ENCODE assay signal across 8 cellular contexts in the genomic region with DNA sequence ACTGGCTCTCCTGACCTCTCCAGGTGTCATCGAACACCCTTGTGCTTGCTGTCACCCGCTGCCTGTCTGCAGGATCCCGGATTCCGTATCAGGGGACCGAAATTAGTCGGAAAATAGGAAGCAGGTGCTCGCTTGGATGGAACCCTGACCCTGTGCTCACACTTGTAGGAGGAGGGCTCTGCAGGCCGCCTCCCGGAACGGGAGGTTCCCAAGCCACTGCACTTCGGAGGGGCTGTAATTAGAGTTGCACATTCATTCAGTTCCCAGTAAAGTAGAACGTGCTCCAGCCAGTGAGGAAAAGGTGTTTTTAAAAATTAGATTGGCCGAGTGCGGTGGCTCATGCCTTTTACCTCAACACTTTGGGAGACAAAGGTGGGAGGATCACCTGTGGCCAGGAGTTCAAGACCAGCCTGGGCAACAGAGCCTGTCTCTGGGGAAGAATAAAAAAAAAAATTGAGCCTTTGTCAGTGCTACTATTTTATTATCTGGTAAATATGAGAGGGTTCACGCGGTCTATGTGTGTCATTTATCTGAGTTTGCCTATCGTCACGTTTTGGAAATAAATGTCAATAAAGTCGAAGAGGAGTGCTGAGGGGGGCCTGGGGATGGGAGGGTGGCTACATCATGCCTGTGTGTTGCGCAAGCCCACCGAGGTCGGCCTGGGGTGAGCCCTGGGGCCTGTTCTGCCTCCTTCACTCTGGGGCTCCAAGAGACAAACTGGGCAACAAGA. TPM values are rescaled to one million over a fixed set of nuclear protein-coding genes. Genes with fewer than 3 reads are reported as not detected.
A peak's percentile ranks its signal among the peaks of the same experiment; 100 is the strongest.
DNase-seq lines count a peak whose midpoint lies in the region; ATAC-seq and TF ChIP-seq lines count a peak whose summit lies in the region.

No MANE protein-coding gene starts in this region.

- peak overlapping the region; percentile 72 for H3K27ac Mint-ChIP-seq in endothelial cell (ENCODE audit: unreplicated experiment)
- H3K27ac Mint-ChIP-seq in naive thymus-derived CD4-positive, alpha-beta T cell: peak overlapping the region; percentile 93 to 98 (median 95)

- WGBS in suprapubic skin: 16% methylated on average over 22 of the region's 22 CpGs

- H3K36me3 Mint-ChIP-seq in endothelial cell (ENCODE audit: low read depth, unreplicated experiment): peaks cover 9% of the 10 kb centered on the region
- H3K36me3 Mint-ChIP-seq in naive thymus-derived CD4-positive, alpha-beta T cell: peaks cover 4 to 22% (median 10%) of the 10 kb centered on the region in 5 donors

- no peaks in the 10 kb centered on the region for H3K9me3 Mint-ChIP-seq in endothelial cell (ENCODE audit: unreplicated experiment)
- peaks cover 0 to 2% (median 0%) of the 10 kb centered on the region in 11 donors for H3K9me3 Mint-ChIP-seq in naive thymus-derived CD4-positive, alpha-beta T cell

- CTCF ChIA-PET in naive thymus-derived CD4-positive, alpha-beta T cell (lab: Charles Lee): interaction anchor here (0.6 to 1.6 kb wide), 2 partner anchors 10 to 194 kb away, joined by 3 read pairs; no protein-coding TSS in a partner anchor

- POLR2A ChIA-PET in naive thymus-derived CD4-positive, alpha-beta T cell (lab: Charles Lee): interaction anchor here (0.6 to 13.3 kb wide), 7 partner anchors 11 to 345 kb away, joined by 3 to 552 read pairs (median 9); partner anchors contain the start of genes PPDPF and RTEL1

- H3K9me3 ChIP-seq in naive thymus-derived CD4-positive, alpha-beta T cell (ENCODE audit: control insufficient read depth in 2 of 3, low read length in 3 of 3): no peaks in the 10 kb centered on the region
- H3K9me3 ChIP-seq in suprapubic skin: no peaks in the 10 kb centered on the region

- no peaks in the 10 kb centered on the region for H3K27me3 ChIP-seq in naive thymus-derived CD4-positive, alpha-beta T cell (ENCODE audit: control insufficient read depth in 2 of 2, insufficient read depth in 2 of 2, low read length in 2 of 2)
- no peaks in the 10 kb centered on the region for H3K27me3 ChIP-seq in suprapubic skin

- peak overlapping the region; percentile 89 for H3K4me3 Mint-ChIP-seq in endothelial cell (ENCODE audit: unreplicated experiment)
- peak overlapping the region; percentile 93 to 99 (median 98) for H3K4me3 Mint-ChIP-seq in naive thymus-derived CD4-positive, alpha-beta T cell

- H3K4me1 Mint-ChIP-seq in endothelial cell (ENCODE audit: unreplicated experiment): peaks cover 15% of the 10 kb centered on the region
- peaks cover 23 to 67% (median 43%) of the 10 kb centered on the region in 7 donors for H3K4me1 Mint-ChIP-seq in naive thymus-derived CD4-positive, alpha-beta T cell

- H3K4me3 ChIP-seq in AG10803 (ENCODE audit: low read length) (peak overlapping the region; percentile 90), suprapubic skin (peak overlapping the region; percentile 98)
- H3K4me3 ChIP-seq in naive thymus-derived CD4-positive, alpha-beta T cell (ENCODE audit: low read length): peak overlapping the region; percentile 96

- intact Hi-C loops in naive thymus-derived CD4-positive, alpha-beta T cell (cut with micrococcal nuclease): loop anchor here in 1 of 2 donors (5.0 to 10.0 kb wide), 3 partner anchors 79 to 834 kb away; partner anchors contain the start of genes ARFRP1, MRGBP, UCKL1 and ZGPAT

- DNase-seq in AG10803 (ENCODE audit: low read depth): peak; percentile 74
- DNase-seq in HCEC 1CT: peak; percentile 76
- peak; percentile 24 for DNase-seq in NCI-H524 treated with DMSO at 0.1 percent for 48 hours (lab: John Stamatoyannopoulos, UW)
- DNase-seq in activated CD4-positive, alpha-beta T cell treated with anti-CD3 and anti-CD28 coated beads, Interleukin-2, amount 50 U/mL, for 48 hours: peak; percentile 77 to 81
- no peak for DNase-seq in endothelial cell (ENCODE audit: low spot score)
- DNase-seq in naive thymus-derived CD4-positive, alpha-beta T cell: peak in 7 of 9 donors; percentile 25 to 69 (median 57)
- DNase-seq in suprapubic skin (ENCODE audit: low spot score in 2 of 2): no peak

- peaks cover 0 to 11% (median 0%) of the 10 kb centered on the region in 3 experiments for H3K36me3 ChIP-seq in naive thymus-derived CD4-positive, alpha-beta T cell (ENCODE audit: control insufficient read depth in 2 of 3, insufficient read depth in 3 of 3, low read length in 3 of 3)
- no peaks in the 10 kb centered on the region for H3K36me3 ChIP-seq in suprapubic skin

- no peak for TF ChIP-seq EP300 in suprapubic skin (IDR thresholded peaks at IDR 0.05)

- ATAC-seq in naive thymus-derived CD4-positive, alpha-beta T cell: no peak
- no peak for ATAC-seq in GM21619 (IDR thresholded peaks at IDR 0.05; ENCODE audit: unreplicated experiment)

- H3K27me3 Mint-ChIP-seq in endothelial cell (ENCODE audit: unreplicated experiment): peaks cover 7% of the 10 kb centered on the region
- H3K27me3 Mint-ChIP-seq in naive thymus-derived CD4-positive, alpha-beta T cell: no peaks in the 10 kb centered on the region

- H3K27ac ChIP-seq in naive thymus-derived CD4-positive, alpha-beta T cell (ENCODE audit: low read depth, low read length): peak overlapping the region; percentile 85
- H3K27ac ChIP-seq in suprapubic skin: peak overlapping the region; percentile 93

- no peak for TF ChIP-seq POLR2A in suprapubic skin (IDR thresholded peaks at IDR 0.05)

- TF ChIP-seq CTCF in AG10803 (conservative IDR thresholded peaks at IDR 0.05; ENCODE audit: low read length) (no peak), endothelial cell (IDR thresholded peaks at IDR 0.05; ENCODE audit: unreplicated experiment) (no peak), suprapubic skin (IDR thresholded peaks at IDR 0.05) (no peak)

- peaks cover 34 to 51% of the 10 kb centered on the region in 2 donors for H3K4me1 ChIP-seq in naive thymus-derived CD4-positive, alpha-beta T cell (ENCODE audit: control insufficient read depth in 2 of 2, insufficient read depth in 2 of 2, low read length in 2 of 2)
- H3K4me1 ChIP-seq in suprapubic skin: peaks cover 34% of the 10 kb centered on the region

RNA-seq across cellular contexts. Expression of gene GMEB2, which starts 1.5 kb away (rescaled TPM):
- 11.2 TPM for total RNA-seq in endothelial cell (ENCODE audit: unreplicated experiment)
- 10 to 100 TPM; 17.4 to 30.2 (median 24.6) TPM for total RNA-seq in naive thymus-derived CD4-positive, alpha-beta T cell
- 10 to 100 TPM; 11.0 to 21.9 TPM for polyA plus RNA-seq in naive thymus-derived CD4-positive, alpha-beta T cell
- total RNA-seq in suprapubic skin: 10 to 100 TPM; 15.5 to 18.5 (median 16.4) TPM

RNA-seq across cellular contexts. Expression of gene STMN3, which starts 24.8 kb away (rescaled TPM):
- total RNA-seq in endothelial cell (ENCODE audit: unreplicated experiment) (12.8 TPM), suprapubic skin (10 to 100 TPM; 14.2 to 20.7 (median 17.0) TPM)
- total RNA-seq in naive thymus-derived CD4-positive, alpha-beta T cell: 100 to 1,000 TPM in 2 of 5 experiments, 10 to 100 TPM in 3; 34.2 to 122 (median 70.3) TPM
- polyA plus RNA-seq in naive thymus-derived CD4-positive, alpha-beta T cell: 10 to 100 TPM; 33.5 to 37.0 TPM

RNA-seq across cellular contexts. Expression of gene RTEL1, which starts 29.7 kb away (rescaled TPM):
- 20.2 TPM for total RNA-seq in endothelial cell (ENCODE audit: unreplicated experiment)
- total RNA-seq in naive thymus-derived CD4-positive, alpha-beta T cell: 10 to 100 TPM; 28.4 to 47.2 (median 32.4) TPM
- polyA plus RNA-seq in naive thymus-derived CD4-positive, alpha-beta T cell: 1 to 10 TPM; 1.9 to 8.6 TPM
- total RNA-seq in suprapubic skin: 10 to 100 TPM in 2 of 4 donors, 1 to 10 TPM in 2; 6.9 to 26.6 (median 13.9) TPM

RNA-seq across cellular contexts. Expression of gene HELZ2, which starts 54.4 kb away (rescaled TPM):
- 15.3 TPM for total RNA-seq in endothelial cell (ENCODE audit: unreplicated experiment)
- 100 to 1,000 TPM in 1 of 5 experiments, 10 to 100 TPM in 4; 24.4 to 102 (median 42.1) TPM for total RNA-seq in naive thymus-derived CD4-positive, alpha-beta T cell
- polyA plus RNA-seq in naive thymus-derived CD4-positive, alpha-beta T cell: 1 to 10 TPM; 3.8 to 5.8 TPM
- total RNA-seq in suprapubic skin: 10 to 100 TPM; 22.8 to 36.6 (median 31.8) TPM

Comparison
In these comparisons a context has a peak if more than half of its experiments do, and no peak if none do; other contexts are left out.
1. DNase-seq: peak in AG10803 (single experiment), HCEC 1CT (single experiment), NCI-H524 treated with DMSO at 0.1 percent for 48 hours (single experiment), activated CD4-positive, alpha-beta T cell treated with anti-CD3 and anti-CD28 coated beads, Interleukin-2, amount 50 U/mL, for 48 hours (2 of 2) and naive thymus-derived CD4-positive, alpha-beta T cell (7 of 9); none in endothelial cell (single experiment) and suprapubic skin (0 of 2).
2. Peak in every context shown above with its lines, with median percentiles within 50 percentile points of each other: H3K4me3 ChIP-seq.